9 cellular contexts compared by ENCODE assay signal in genomic region chr2:121076501-121076820, GRCh38.
"Had no signal": no experiment of that assay in that cellular context is flagged by ENCODE, and none has a peak within 500 bp of the region (broad histone marks: within the 10 kb centered on the region; RNA-seq: fewer than 3 reads in every experiment).

No MANE protein-coding gene starts in this region.

- ATAC-seq: stimulated activated memory B cell treated with anti-CD40 and anti-IgM and Interleukin-4, amounts not matched to agents 10 μg/mL and 1 μg/mL and 100 μg/mL, for 72 hours had no signal

- H3K9me3 Mint-ChIP-seq: activated CD4-positive, alpha-beta memory T cell treated with anti-CD3 and anti-CD28 coated beads for 36 hours; activated naive CD4-positive, alpha-beta T cell treated with anti-CD3 and anti-CD28 coated beads, Interleukin-2, amount 10 ng/mL, durations not matched to agents 7 days and 5 days; activated T-helper 17 cell treated with anti-CD3 and anti-CD28 coated beads, Interleukin-2, amount 50 U/mL, for 72 hours; natural killer cell treated with Interleukin-12 subunit alpha and Interleukin-12 subunit beta and Interleukin-15 and Interleukin-18, amount 100 ng/mL, for 72 hours; stimulated activated memory B cell treated with anti-CD40 and anti-IgM and Interleukin-4, amounts not matched to agents 10 μg/mL and 1 μg/mL and 100 μg/mL, for 72 hours; type B pancreatic cell had no signal

- H3K27ac Mint-ChIP-seq: activated CD4-positive, alpha-beta memory T cell treated with anti-CD3 and anti-CD28 coated beads for 36 hours; activated naive CD4-positive, alpha-beta T cell treated with anti-CD3 and anti-CD28 coated beads, Interleukin-2, amount 10 ng/mL, durations not matched to agents 7 days and 5 days; activated T-helper 17 cell treated with anti-CD3 and anti-CD28 coated beads, Interleukin-2, amount 50 U/mL, for 72 hours; natural killer cell treated with Interleukin-12 subunit alpha and Interleukin-12 subunit beta and Interleukin-15 and Interleukin-18, amount 100 ng/mL, for 72 hours; stimulated activated memory B cell treated with anti-CD40 and anti-IgM and Interleukin-4, amounts not matched to agents 10 μg/mL and 1 μg/mL and 100 μg/mL, for 72 hours had no signal

- H3K27ac ChIP-seq: coronary artery, heart right ventricle, spleen had no signal

- H3K4me3 Mint-ChIP-seq: activated CD4-positive, alpha-beta memory T cell treated with anti-CD3 and anti-CD28 coated beads for 36 hours; activated naive CD4-positive, alpha-beta T cell treated with anti-CD3 and anti-CD28 coated beads, Interleukin-2, amount 10 ng/mL, durations not matched to agents 7 days and 5 days; activated T-helper 17 cell treated with anti-CD3 and anti-CD28 coated beads, Interleukin-2, amount 50 U/mL, for 72 hours; natural killer cell treated with Interleukin-12 subunit alpha and Interleukin-12 subunit beta and Interleukin-15 and Interleukin-18, amount 100 ng/mL, for 72 hours had no signal

- H3K4me1 Mint-ChIP-seq: activated naive CD4-positive, alpha-beta T cell treated with anti-CD3 and anti-CD28 coated beads, Interleukin-2, amount 10 ng/mL, durations not matched to agents 7 days and 5 days; activated T-helper 17 cell treated with anti-CD3 and anti-CD28 coated beads, Interleukin-2, amount 50 U/mL, for 72 hours had no signal

- H3K4me3 ChIP-seq: coronary artery, heart right ventricle, spleen had no signal

- H3K9me3 ChIP-seq: heart right ventricle, spleen had no signal

- H3K36me3 Mint-ChIP-seq: activated CD4-positive, alpha-beta memory T cell treated with anti-CD3 and anti-CD28 coated beads for 36 hours; activated naive CD4-positive, alpha-beta T cell treated with anti-CD3 and anti-CD28 coated beads, Interleukin-2, amount 10 ng/mL, durations not matched to agents 7 days and 5 days; natural killer cell treated with Interleukin-12 subunit alpha and Interleukin-12 subunit beta and Interleukin-15 and Interleukin-18, amount 100 ng/mL, for 72 hours; stimulated activated memory B cell treated with anti-CD40 and anti-IgM and Interleukin-4, amounts not matched to agents 10 μg/mL and 1 μg/mL and 100 μg/mL, for 72 hours; type B pancreatic cell had no signal

- H3K36me3 ChIP-seq: heart right ventricle, spleen had no signal
